ENCODE assay signal across 6 cellular contexts in the genomic region with DNA sequence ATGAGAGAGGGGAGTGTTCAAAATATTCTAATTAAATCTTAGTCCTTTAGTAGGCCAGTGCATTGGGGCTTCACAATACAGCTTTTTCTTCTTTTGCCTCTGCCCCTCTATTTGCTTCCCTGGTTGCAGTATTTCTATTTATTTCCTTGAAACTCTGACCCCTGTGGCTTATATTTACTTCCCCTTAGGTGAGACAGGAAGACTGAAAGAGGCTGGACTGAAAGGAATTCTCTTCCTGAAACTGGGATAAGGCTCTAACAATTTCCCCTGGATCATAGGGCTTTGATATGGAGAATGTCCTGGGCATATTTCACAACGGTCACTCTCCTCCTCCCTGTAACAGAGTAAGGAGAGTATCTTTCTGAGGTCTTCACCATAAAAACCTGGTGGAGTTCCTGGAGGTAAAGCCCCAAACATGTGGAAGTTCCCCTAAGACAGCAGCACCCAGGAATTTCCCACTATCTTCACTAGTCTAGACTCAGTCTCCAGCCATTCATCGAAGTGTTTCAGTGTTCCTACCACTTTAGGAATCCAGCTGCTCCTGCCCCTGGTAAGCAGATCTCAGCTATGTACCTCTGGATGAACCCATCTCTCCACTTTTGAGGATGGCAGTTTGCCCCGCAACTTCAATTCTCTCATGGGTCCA.
DNase-seq lines count a peak whose midpoint lies in the region; ATAC-seq, FAIRE-seq and TF ChIP-seq lines count a peak whose summit lies in the region.
"Not testable (repeated sequence)": the region's sequence is repeated elsewhere in the genome, so short reads cannot be mapped to it uniquely, and the experiment has no call there.

No MANE protein-coding gene starts in this region.

- not testable (repeated sequence) for H3K9me3 ChIP-seq in H9 (ENCODE audit: control insufficient read depth, low read depth, low read length); HUES48 (ENCODE audit: control insufficient read depth, insufficient read depth, low read length); neural progenitor cell (ENCODE audit: low read depth)

- not testable (repeated sequence) for H3F3A ChIP-seq in neural progenitor cell (ENCODE audit: low read depth)

- H3K27me3 Mint-ChIP-seq in H9 (ENCODE audit: low read depth); endothelial cell (ENCODE audit: unreplicated experiment); neural progenitor cell (ENCODE audit: insufficient read depth, low read depth): not testable (repeated sequence)

- H3K79me2 ChIP-seq in H9 (ENCODE audit: insufficient read depth, low read length); neural progenitor cell (ENCODE audit: low read depth): not testable (repeated sequence)

- intact Hi-C loops in left colon (cut with DNase I, micrococcal nuclease) = not testable (repeated sequence)

- not testable (repeated sequence) for H4K5ac ChIP-seq in H9 (ENCODE audit: insufficient read length, low read depth, low read length)

- not testable (repeated sequence) for H2BK12ac ChIP-seq in H9 (ENCODE audit: insufficient read length, low read depth, low read length)

- H2BK120ac ChIP-seq in H9 (ENCODE audit: low read depth, low read length, poor library complexity, severe bottlenecking) = not testable (repeated sequence)

- WGBS in H9 (ENCODE audit: extremely low coverage, insufficient read length, low lambda C conversion rate) = no CpG with 5 or more reads among the region's 3 CpGs

- H3K4me1 ChIP-seq in H9 (ENCODE audit: insufficient read depth, low read length); neural progenitor cell: not testable (repeated sequence)
- peaks cover 14% of the 10 kb centered on the region for H3K4me1 ChIP-seq in HUES48 (ENCODE audit: control insufficient read depth, insufficient read depth, low read length)

- not testable (repeated sequence) for H3K14ac ChIP-seq in H9 (ENCODE audit: insufficient read depth, low read length)

- H3K23ac ChIP-seq in H9 (ENCODE audit: insufficient read length, low read depth, low read length) = not testable (repeated sequence)

- peak; percentile 83 for ATAC-seq in left colon

- H3K27ac Mint-ChIP-seq in H9 = peak overlapping the region in 2 of 3 experiments; percentile 12 to 24; a peak in 4 of 7 replicates
- H3K27ac Mint-ChIP-seq in endothelial cell (ENCODE audit: unreplicated experiment) = peak overlapping the region; percentile 65
- not testable (repeated sequence) for H3K27ac Mint-ChIP-seq in neural progenitor cell

- FAIRE-seq in bronchial epithelial cell (lab: Jason Lieb, UNC) = peak; percentile 13

- H3K4me3 Mint-ChIP-seq in H9; endothelial cell (ENCODE audit: unreplicated experiment); neural progenitor cell: not testable (repeated sequence)

- H3K9ac ChIP-seq in H9 (ENCODE audit: extremely low read depth, insufficient read length, low read length); HUES48 (ENCODE audit: low read depth, low read length); neural progenitor cell: not testable (repeated sequence)

- not testable (repeated sequence) for H3K27ac ChIP-seq in H9 (ENCODE audit: insufficient read length, low read depth, low read length); neural progenitor cell
- H3K27ac ChIP-seq in HUES48 (ENCODE audit: low read depth, low read length) = peak overlapping the region; percentile 1

- not testable (repeated sequence) for H2AK5ac ChIP-seq in H9 (ENCODE audit: insufficient read length, low read length)

- H3K4me2 ChIP-seq in H9 (ENCODE audit: insufficient read depth, insufficient read length, low read length); neural progenitor cell: not testable (repeated sequence)

- peaks cover 14 to 21% of the 10 kb centered on the region in 2 experiments for H3K4me1 Mint-ChIP-seq in H9
- H3K4me1 Mint-ChIP-seq in endothelial cell (ENCODE audit: unreplicated experiment) = peaks cover 10% of the 10 kb centered on the region
- H3K4me1 Mint-ChIP-seq in neural progenitor cell = not testable (repeated sequence)

- H3K23me2 ChIP-seq in H9 (ENCODE audit: insufficient read length, low read depth, low read length, poor library complexity, severe bottlenecking) = not testable (repeated sequence)

- H3K79me1 ChIP-seq in H9 (ENCODE audit: insufficient read depth, low read depth, low read length, poor library complexity, severe bottlenecking) = not testable (repeated sequence)

- H3T11ph ChIP-seq in H9 (ENCODE audit: low read length) = not testable (repeated sequence)

- H2BK5ac ChIP-seq in H9 (ENCODE audit: insufficient read length, low read length) = not testable (repeated sequence)

- H3K36me3 ChIP-seq in HUES48 (ENCODE audit: control insufficient read depth, insufficient read depth, low read length); bronchial epithelial cell (ENCODE audit: control insufficient read depth, insufficient read depth, low read length); neural progenitor cell: not testable (repeated sequence)

- H4K20me1 ChIP-seq in H9 (ENCODE audit: control insufficient read depth, insufficient read depth, insufficient read length); neural progenitor cell (ENCODE audit: low read depth): not testable (repeated sequence)

- not testable (repeated sequence) for TF ChIP-seq CTCF in H9 (conservative IDR thresholded peaks at IDR 0.05); bronchial epithelial cell (IDR thresholded peaks at IDR 0.05; ENCODE audit: insufficient read depth, low read length, severe bottlenecking); endothelial cell (IDR thresholded peaks at IDR 0.05; ENCODE audit: unreplicated experiment); neural progenitor cell (IDR thresholded peaks at IDR 0.05)

- not testable (repeated sequence) for H4K91ac ChIP-seq in H9 (ENCODE audit: insufficient read length, low read depth, low read length)

- H3K4me3 ChIP-seq in HUES48 (ENCODE audit: low read depth, low read length); bronchial epithelial cell (ENCODE audit: low read depth, low read length); neural progenitor cell: not testable (repeated sequence)

- peak overlapping the region; percentile 38 for H3K18ac ChIP-seq in H9 (ENCODE audit: insufficient read length, low read depth, low read length)

- H2AFZ ChIP-seq in H9 (ENCODE audit: low read length) = not testable (repeated sequence)
- H2AFZ ChIP-seq in neural progenitor cell (replicated peaks) = peak overlapping the region; percentile 31

- H2BK20ac ChIP-seq in H9 (ENCODE audit: low read depth, low read length, poor library complexity, severe bottlenecking) = not testable (repeated sequence)

- not testable (repeated sequence) for H2BK15ac ChIP-seq in H9 (ENCODE audit: low read depth, low read length)

- not testable (repeated sequence) for H3K27me3 ChIP-seq in H9 (ENCODE audit: insufficient read depth, low read length); HUES48 (ENCODE audit: control insufficient read depth, insufficient read depth, low read length); bronchial epithelial cell (ENCODE audit: control insufficient read depth, insufficient read depth, low read length); neural progenitor cell

- H3K4ac ChIP-seq in H9 (ENCODE audit: low read depth, low read length) = not testable (repeated sequence)

- not testable (repeated sequence) for H3K9me3 Mint-ChIP-seq in H9; endothelial cell (ENCODE audit: unreplicated experiment); neural progenitor cell

- DNase-seq in H9; bronchial epithelial cell (ENCODE audit: low read depth); endothelial cell (ENCODE audit: low spot score); left colon; neural progenitor cell (ENCODE audit: low spot score): not testable (repeated sequence)

- not testable (repeated sequence) for H4K8ac ChIP-seq in H9 (replicated peaks; ENCODE audit: insufficient read length, low read depth, low read length)

- H3K56ac ChIP-seq in H9 (ENCODE audit: insufficient read length, low read depth, low read length) = not testable (repeated sequence)

- not testable (repeated sequence) for H3K36me3 Mint-ChIP-seq in H9 (ENCODE audit: insufficient read depth in 1 of 3, low read depth in 3 of 3); endothelial cell (ENCODE audit: low read depth, unreplicated experiment); neural progenitor cell
